Comparison of ENCODE assay signal across 22 cellular contexts in the genomic region with DNA sequence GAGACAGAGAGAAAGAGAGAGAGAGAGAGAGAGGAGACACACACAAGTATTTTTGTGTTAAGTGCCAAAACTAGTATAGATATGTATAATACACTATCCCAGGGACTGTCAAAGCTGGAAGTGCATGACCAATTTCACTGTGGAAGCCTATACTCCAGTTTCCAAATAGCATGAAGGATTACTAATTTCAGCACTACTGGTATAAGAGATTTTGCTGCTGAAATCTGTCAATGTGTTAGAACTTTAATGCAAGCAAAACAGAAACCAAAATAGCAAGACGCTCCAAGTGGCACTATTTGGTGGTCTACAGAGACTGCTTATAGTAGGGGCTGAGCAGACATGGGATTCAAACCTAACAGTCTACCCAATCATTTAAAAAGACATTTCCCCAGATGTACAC.
DNase-seq lines count a peak whose midpoint lies in the region; ATAC-seq and TF ChIP-seq lines count a peak whose summit lies in the region.
"Had no signal": no experiment of that assay in that cellular context is flagged by ENCODE, and none has a peak within 500 bp of the region (broad histone marks: within the 10 kb centered on the region; RNA-seq: fewer than 3 reads in every experiment).

No MANE protein-coding gene starts in this region.

- H3K36me3 ChIP-seq in CD8-positive, alpha-beta T cell (ENCODE audit: insufficient read depth, low read length): no peaks in the 10 kb centered on the region
- H3K36me3 ChIP-seq: BLaER1 treated with 17β-estradiol and CSF1 and Interleukin-3, amounts not matched to agents 10 nM and 100 nM; prostate gland had no signal

- no peaks in the 10 kb centered on the region for H3K9me3 ChIP-seq in T-helper 17 cell (ENCODE audit: control insufficient read depth, low read length, poor library complexity, severe bottlenecking)
- no peaks in the 10 kb centered on the region for H3K9me3 ChIP-seq in CD8-positive, alpha-beta T cell (ENCODE audit: low read length)
- H3K9me3 ChIP-seq: A549; BLaER1 treated with 17β-estradiol and CSF1 and Interleukin-3, amounts not matched to agents 10 nM and 100 nM; prostate gland had no signal

- H3K4me3 Mint-ChIP-seq in activated T-cell treated with anti-CD3 and anti-CD28 coated beads, Interleukin-2, amount 50 U/mL, for 24 hours: no peak overlapping the region
- H3K4me3 Mint-ChIP-seq in T-helper 17 cell: no peak overlapping the region
- peak overlapping the region; percentile 42 for H3K4me3 Mint-ChIP-seq in stimulated activated memory B cell treated with anti-CD40 and anti-IgM and Interleukin-4, amounts not matched to agents 10 μg/mL and 1 μg/mL and 100 μg/mL, for 72 hours
- H3K4me3 Mint-ChIP-seq in CD8-positive, alpha-beta T cell: no peak overlapping the region
- H3K4me3 Mint-ChIP-seq: activated CD8-positive, alpha-beta T cell treated with anti-CD3 and anti-CD28 coated beads, Interleukin-2, amount 10 ng/mL, durations not matched to agents 7 days and 5 days; nephron had no signal

- H3K4me1 ChIP-seq in foreskin keratinocyte: no peaks in the 10 kb centered on the region
- H3K4me1 ChIP-seq in CD8-positive, alpha-beta T cell (ENCODE audit: insufficient read depth, low read length): no peaks in the 10 kb centered on the region
- H3K4me1 ChIP-seq: prostate gland had no signal

- CTCF ChIA-PET in CD8-positive, alpha-beta T cell (lab: Charles Lee): no interaction called here

- H3K4me1 Mint-ChIP-seq in activated T-cell treated with anti-CD3 and anti-CD28 coated beads, Interleukin-2, amount 50 U/mL, for 24 hours (ENCODE audit: low read depth): peaks cover 15% of the 10 kb centered on the region
- peaks cover 14% of the 10 kb centered on the region for H3K4me1 Mint-ChIP-seq in T-helper 17 cell
- H3K4me1 Mint-ChIP-seq in stimulated activated memory B cell treated with anti-CD40 and anti-IgM and Interleukin-4, amounts not matched to agents 10 μg/mL and 1 μg/mL and 100 μg/mL, for 72 hours: peaks cover 54% of the 10 kb centered on the region
- peaks cover 11% of the 10 kb centered on the region for H3K4me1 Mint-ChIP-seq in CD8-positive, alpha-beta T cell (ENCODE audit: low read depth)

- H3K27ac Mint-ChIP-seq in activated T-cell treated with anti-CD3 and anti-CD28 coated beads, Interleukin-2, amount 50 U/mL, for 24 hours: peak overlapping the region; percentile 12
- peak overlapping the region; percentile 41 for H3K27ac Mint-ChIP-seq in T-helper 17 cell
- H3K27ac Mint-ChIP-seq in stimulated activated memory B cell treated with anti-CD40 and anti-IgM and Interleukin-4, amounts not matched to agents 10 μg/mL and 1 μg/mL and 100 μg/mL, for 72 hours: peak overlapping the region; percentile 41
- no peak overlapping the region for H3K27ac Mint-ChIP-seq in CD8-positive, alpha-beta T cell
- H3K27ac Mint-ChIP-seq: activated CD8-positive, alpha-beta T cell treated with anti-CD3 and anti-CD28 coated beads, Interleukin-2, amount 10 ng/mL, durations not matched to agents 7 days and 5 days had no signal

- H3K27me3 ChIP-seq in foreskin keratinocyte: no peaks in the 10 kb centered on the region
- no peaks in the 10 kb centered on the region for H3K27me3 ChIP-seq in CD8-positive, alpha-beta T cell (ENCODE audit: insufficient read depth, low read length)
- H3K27me3 ChIP-seq: BLaER1 treated with 17β-estradiol and CSF1 and Interleukin-3, amounts not matched to agents 10 nM and 100 nM; dorsolateral prefrontal cortex had no signal

- H3K36me3 Mint-ChIP-seq in activated T-cell treated with anti-CD3 and anti-CD28 coated beads, Interleukin-2, amount 50 U/mL, for 24 hours (ENCODE audit: low read depth): peaks cover 2% of the 10 kb centered on the region
- peaks cover 6% of the 10 kb centered on the region for H3K36me3 Mint-ChIP-seq in T-helper 17 cell (ENCODE audit: low read depth)
- peaks cover 13% of the 10 kb centered on the region for H3K36me3 Mint-ChIP-seq in stimulated activated memory B cell treated with anti-CD40 and anti-IgM and Interleukin-4, amounts not matched to agents 10 μg/mL and 1 μg/mL and 100 μg/mL, for 72 hours
- H3K36me3 Mint-ChIP-seq in CD8-positive, alpha-beta T cell: peaks cover 3% of the 10 kb centered on the region

- H3K4me3 ChIP-seq in CD8-positive, alpha-beta T cell (ENCODE audit: low read depth, low read length): no peak overlapping the region
- H3K4me3 ChIP-seq: A549; BLaER1 treated with 17β-estradiol and CSF1 and Interleukin-3, amounts not matched to agents 10 nM and 100 nM; prostate gland had no signal

- no peak for TF ChIP-seq CTCF in foreskin keratinocyte (conservative IDR thresholded peaks at IDR 0.05)
- TF ChIP-seq CTCF in CD8-positive, alpha-beta T cell (IDR thresholded peaks at IDR 0.05): no peak

- intact Hi-C loops in CD8-positive, alpha-beta T cell (cut with DNase I, micrococcal nuclease): no loop called here

- H3K27me3 Mint-ChIP-seq in activated T-cell treated with anti-CD3 and anti-CD28 coated beads, Interleukin-2, amount 50 U/mL, for 24 hours: no peaks in the 10 kb centered on the region
- no peaks in the 10 kb centered on the region for H3K27me3 Mint-ChIP-seq in T-helper 17 cell
- no peaks in the 10 kb centered on the region for H3K27me3 Mint-ChIP-seq in stimulated activated memory B cell treated with anti-CD40 and anti-IgM and Interleukin-4, amounts not matched to agents 10 μg/mL and 1 μg/mL and 100 μg/mL, for 72 hours
- H3K27me3 Mint-ChIP-seq in CD8-positive, alpha-beta T cell (ENCODE audit: low read depth): no peaks in the 10 kb centered on the region
- H3K27me3 Mint-ChIP-seq: IgD-negative memory B cell had no signal

- peak; percentile 47 for ATAC-seq in GM21717 (IDR thresholded peaks at IDR 0.05; ENCODE audit: unreplicated experiment)
- ATAC-seq in T-helper 17 cell: no peak
- peak; percentile 36 for ATAC-seq in stimulated activated memory B cell treated with anti-CD40 and anti-IgM and Interleukin-4, amounts not matched to agents 10 μg/mL and 1 μg/mL and 100 μg/mL, for 72 hours
- ATAC-seq in GM18907 (IDR thresholded peaks at IDR 0.05; ENCODE audit: unreplicated experiment): no peak
- ATAC-seq in foreskin keratinocyte: no peak
- no peak for ATAC-seq in CD8-positive, alpha-beta T cell
- ATAC-seq: A549; activated CD8-positive, alpha-beta T cell treated with anti-CD3 and anti-CD28 coated beads, Interleukin-2, amount 10 ng/mL, durations not matched to agents 7 days and 5 days; HCT116 had no signal

- no peaks in the 10 kb centered on the region for H3K9me3 Mint-ChIP-seq in activated T-cell treated with anti-CD3 and anti-CD28 coated beads, Interleukin-2, amount 50 U/mL, for 24 hours
- no peaks in the 10 kb centered on the region for H3K9me3 Mint-ChIP-seq in stimulated activated memory B cell treated with anti-CD40 and anti-IgM and Interleukin-4, amounts not matched to agents 10 μg/mL and 1 μg/mL and 100 μg/mL, for 72 hours
- H3K9me3 Mint-ChIP-seq in CD8-positive, alpha-beta T cell: no peaks in the 10 kb centered on the region
- H3K9me3 Mint-ChIP-seq: IgD-negative memory B cell, nephron had no signal

- POLR2A ChIA-PET in CD8-positive, alpha-beta T cell (lab: Charles Lee): no interaction called here

- no peak for DNase-seq in activated T-cell treated with anti-CD3 and anti-CD28 coated beads, Interleukin-2, amount 50 U/mL, for 24 hours
- DNase-seq in activated T-cell treated with anti-CD3 and anti-CD28 coated beads, Interleukin-2, amount 50 U/mL, for 48 hours: no peak
- no peak for DNase-seq in T-helper 17 cell
- DNase-seq in foreskin keratinocyte: no peak
- no peak for DNase-seq in CD8-positive, alpha-beta T cell
- DNase-seq: activated CD8-positive, alpha-beta T cell treated with anti-CD3 and anti-CD28 coated beads, Interleukin-2, amount 10 ng/mL, durations not matched to agents 7 days and 5 days; DMS 273 treated with DMSO at 0.1 percent for 48 hours; dorsolateral prefrontal cortex; erythroblast; NCI-H2227 treated with DMSO at 0.1 percent for 48 hours; small intestine; stimulated activated CD4-positive, alpha-beta T cell treated with anti-CD3 and anti-CD28 coated beads, Interleukin-4, amount 100 ng/mL, for 24 hours had no signal

- no peak overlapping the region for H3K27ac ChIP-seq in foreskin keratinocyte
- no peak overlapping the region for H3K27ac ChIP-seq in CD8-positive, alpha-beta T cell (ENCODE audit: low read depth, low read length)
- H3K27ac ChIP-seq: A549, prostate gland, VCaP had no signal

Comparison
In these comparisons a context has a peak if more than half of its experiments do, and no peak if none do; other contexts are left out.
1. ATAC-seq: peak in GM21717 (single experiment) and stimulated activated memory B cell treated with anti-CD40 and anti-IgM and Interleukin-4, amounts not matched to agents 10 μg/mL and 1 μg/mL and 100 μg/mL, for 72 hours (single experiment); none in T-helper 17 cell (single experiment), GM18907 (single experiment), foreskin keratinocyte (single experiment) and CD8-positive, alpha-beta T cell (single experiment).